In the genomic region with DNA sequence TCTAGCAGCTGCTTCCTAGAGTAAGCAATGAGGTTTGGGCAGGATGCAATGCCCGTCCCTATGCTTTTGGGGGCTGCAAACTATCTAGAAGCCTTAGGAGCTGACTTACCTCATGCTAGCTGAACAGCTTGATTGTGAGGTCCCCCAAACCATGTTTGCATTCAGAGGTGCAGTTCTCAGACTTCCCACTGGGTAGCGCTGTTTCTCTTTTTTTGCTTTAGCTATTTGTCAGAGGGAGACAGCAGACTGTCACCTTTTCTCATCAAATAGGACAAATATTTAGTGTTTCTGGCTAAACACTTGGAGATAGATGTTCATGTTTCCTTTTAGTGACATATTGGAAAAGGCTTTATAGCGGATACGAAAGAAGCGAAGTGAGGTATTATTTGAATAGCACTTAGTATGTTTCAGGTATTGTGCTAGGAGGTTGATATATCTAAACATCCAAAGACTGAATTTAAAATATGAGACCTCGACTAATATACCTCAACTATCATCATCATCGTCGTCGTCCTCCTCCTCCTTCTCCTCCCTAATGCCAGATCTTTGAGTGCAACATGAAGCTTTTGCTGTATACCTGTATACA, we compare ENCODE assay signal across 8 cellular contexts. TPM values are rescaled to one million over a fixed set of nuclear protein-coding genes. Genes with fewer than 3 reads are reported as not detected.
DNase-seq lines count a peak whose midpoint lies in the region; ATAC-seq and TF ChIP-seq lines count a peak whose summit lies in the region.

No MANE protein-coding gene starts in this region.

- DNase-seq in DND-41 (peak; percentile 73), RKO (ENCODE audit: low spot score) (peak; percentile 65), foreskin keratinocyte (peak in 1 of 2 donors; percentile 42), osteocyte (ENCODE audit: extremely low spot score, unreplicated experiment) (peak; percentile 89), type B pancreatic cell (ENCODE audit: extremely low spot score, unreplicated experiment) (peak; percentile 76)
- peak; percentile 59 for DNase-seq in Jurkat, Clone E6-1 (ENCODE audit: low read depth, low spot score)
- peak; percentile 65 for DNase-seq in activated T-helper 1 cell treated with anti-CD3 and anti-CD28 coated beads, Interleukin-12 subunit alpha, Interleukin-12 subunit beta, Interleukin-2, Interleukin-4 antibody, amounts not matched to agents 30 ng/mL and 10 ng/mL and 1 ng/mL, durations not matched to agents 14 hours and 24 hours and 36 hours (ENCODE audit: low spot score)

- intact Hi-C loops in activated T-helper 1 cell treated with anti-CD3 and anti-CD28 coated beads, Interleukin-12 subunit alpha, Interleukin-12 subunit beta, Interleukin-2, Interleukin-4 antibody, amounts not matched to agents 30 ng/mL and 10 ng/mL and 1 ng/mL, durations not matched to agents 14 hours and 24 hours and 36 hours (cut with micrococcal nuclease): loop anchor here (1.0 to 5.0 kb wide), 7 partner anchors 19 to 333 kb away; partner anchors contain the start of genes MSMO1 and TMEM192

- no peaks in the 10 kb centered on the region for H3K9me3 Mint-ChIP-seq in activated T-helper 1 cell treated with anti-CD3 and anti-CD28 coated beads, Interleukin-12 subunit alpha, Interleukin-12 subunit beta, Interleukin-2, Interleukin-4 antibody, amounts not matched to agents 30 ng/mL and 10 ng/mL and 1 ng/mL, durations not matched to agents 14 hours and 24 hours and 36 hours
- H3K9me3 Mint-ChIP-seq in osteocyte (ENCODE audit: unreplicated experiment) (no peaks in the 10 kb centered on the region), type B pancreatic cell (no peaks in the 10 kb centered on the region)

- H3K27me3 Mint-ChIP-seq in activated T-helper 1 cell treated with anti-CD3 and anti-CD28 coated beads, Interleukin-12 subunit alpha, Interleukin-12 subunit beta, Interleukin-2, Interleukin-4 antibody, amounts not matched to agents 30 ng/mL and 10 ng/mL and 1 ng/mL, durations not matched to agents 14 hours and 24 hours and 36 hours (ENCODE audit: insufficient read depth): peaks cover 5% of the 10 kb centered on the region
- H3K27me3 Mint-ChIP-seq in osteocyte (ENCODE audit: unreplicated experiment): peaks cover 13% of the 10 kb centered on the region
- H3K27me3 Mint-ChIP-seq in type B pancreatic cell: peaks cover 11% of the 10 kb centered on the region

- no peak overlapping the region for H3K4me2 ChIP-seq in DND-41 (ENCODE audit: insufficient read depth, low read length)

- H3K4me1 Mint-ChIP-seq in activated T-helper 1 cell treated with anti-CD3 and anti-CD28 coated beads, Interleukin-12 subunit alpha, Interleukin-12 subunit beta, Interleukin-2, Interleukin-4 antibody, amounts not matched to agents 30 ng/mL and 10 ng/mL and 1 ng/mL, durations not matched to agents 14 hours and 24 hours and 36 hours (ENCODE audit: low read depth): peaks cover 18% of the 10 kb centered on the region
- no peaks in the 10 kb centered on the region for H3K4me1 Mint-ChIP-seq in osteocyte (ENCODE audit: unreplicated experiment)
- H3K4me1 Mint-ChIP-seq in type B pancreatic cell (ENCODE audit: unreplicated experiment): no peaks in the 10 kb centered on the region

- no peaks in the 10 kb centered on the region for H3K79me2 ChIP-seq in DND-41 (ENCODE audit: insufficient read depth, low read length)

- H3K27me3 ChIP-seq in DND-41 (ENCODE audit: insufficient read depth, low read length, poor library complexity) (peaks cover 4% of the 10 kb centered on the region), foreskin keratinocyte (peaks cover 5% of the 10 kb centered on the region)

- no peaks in the 10 kb centered on the region for H3K36me3 ChIP-seq in DND-41 (ENCODE audit: insufficient read depth, low read length)

- H3K4me3 Mint-ChIP-seq in activated T-helper 1 cell treated with anti-CD3 and anti-CD28 coated beads, Interleukin-12 subunit alpha, Interleukin-12 subunit beta, Interleukin-2, Interleukin-4 antibody, amounts not matched to agents 30 ng/mL and 10 ng/mL and 1 ng/mL, durations not matched to agents 14 hours and 24 hours and 36 hours: no peak overlapping the region
- no peak overlapping the region for H3K4me3 Mint-ChIP-seq in osteocyte (ENCODE audit: unreplicated experiment)
- H3K4me3 Mint-ChIP-seq in type B pancreatic cell: no peak overlapping the region

- ATAC-seq in DND-41 (ENCODE audit: insufficient read depth, low read depth): peak; percentile 86
- peak; percentile 77 for ATAC-seq in GM21529 (IDR thresholded peaks at IDR 0.05; ENCODE audit: unreplicated experiment)
- ATAC-seq in foreskin keratinocyte: peak; percentile 78

- TF ChIP-seq CTCF in DND-41 (IDR thresholded peaks at IDR 0.05; ENCODE audit: borderline replicate concordance, extremely low read depth, low read length, poor library complexity, severe bottlenecking): peak; percentile 98
- TF ChIP-seq CTCF in foreskin keratinocyte (conservative IDR thresholded peaks at IDR 0.05): peak; percentile 83
- peak; percentile 87 for TF ChIP-seq CTCF in osteocyte (IDR thresholded peaks at IDR 0.05)
- peak; percentile 89 for TF ChIP-seq CTCF in type B pancreatic cell (conservative IDR thresholded peaks at IDR 0.05)

- no peaks in the 10 kb centered on the region for H4K20me1 ChIP-seq in DND-41 (ENCODE audit: insufficient read depth, low read length)

- no peak overlapping the region for H3K27ac Mint-ChIP-seq in activated T-helper 1 cell treated with anti-CD3 and anti-CD28 coated beads, Interleukin-12 subunit alpha, Interleukin-12 subunit beta, Interleukin-2, Interleukin-4 antibody, amounts not matched to agents 30 ng/mL and 10 ng/mL and 1 ng/mL, durations not matched to agents 14 hours and 24 hours and 36 hours
- H3K27ac Mint-ChIP-seq in osteocyte (ENCODE audit: unreplicated experiment) (no peak overlapping the region), type B pancreatic cell (no peak overlapping the region)

- H2AFZ ChIP-seq in DND-41 (ENCODE audit: low read depth, low read length): no peak overlapping the region

- H3K9me3 ChIP-seq in DND-41 (ENCODE audit: insufficient read depth, low read length, severe bottlenecking): no peaks in the 10 kb centered on the region

- no peak overlapping the region for H3K9ac ChIP-seq in DND-41 (ENCODE audit: low read depth, low read length)

- peaks cover 5% of the 10 kb centered on the region for H3K36me3 Mint-ChIP-seq in activated T-helper 1 cell treated with anti-CD3 and anti-CD28 coated beads, Interleukin-12 subunit alpha, Interleukin-12 subunit beta, Interleukin-2, Interleukin-4 antibody, amounts not matched to agents 30 ng/mL and 10 ng/mL and 1 ng/mL, durations not matched to agents 14 hours and 24 hours and 36 hours (ENCODE audit: low read depth)
- H3K36me3 Mint-ChIP-seq in osteocyte (ENCODE audit: unreplicated experiment) (no peaks in the 10 kb centered on the region), type B pancreatic cell (no peaks in the 10 kb centered on the region)

- no peak overlapping the region for H3K27ac ChIP-seq in DND-41 (ENCODE audit: low read length)
- H3K27ac ChIP-seq in foreskin keratinocyte: no peak overlapping the region

- no peaks in the 10 kb centered on the region for H3K4me1 ChIP-seq in DND-41 (ENCODE audit: insufficient read depth, low read length)
- no peaks in the 10 kb centered on the region for H3K4me1 ChIP-seq in foreskin keratinocyte

- no peak overlapping the region for H3K4me3 ChIP-seq in DND-41 (ENCODE audit: low read depth in 1 of 2, low read length in 2 of 2)
- no peak overlapping the region for H3K4me3 ChIP-seq in Jurkat, Clone E6-1 (ENCODE audit: low read length)

RNA-seq across cellular contexts. Expression of gene TMEM192, which starts 18.7 kb away (rescaled TPM):
- 15.7 TPM for polyA plus RNA-seq in Jurkat, Clone E6-1 (2012; ENCODE audit: insufficient read depth, insufficient read length)
- total RNA-seq in activated T-helper 1 cell treated with anti-CD3 and anti-CD28 coated beads, Interleukin-12 subunit alpha, Interleukin-12 subunit beta, Interleukin-2, Interleukin-4 antibody, amounts not matched to agents 30 ng/mL and 10 ng/mL and 1 ng/mL, durations not matched to agents 14 hours and 24 hours and 36 hours: 8.1 and 10.5 TPM in 2 replicates
- total RNA-seq in foreskin keratinocyte (13.9 and 16.5 TPM in 2 replicates), osteocyte (17.6 and 23.3 TPM in 2 replicates), type B pancreatic cell (ENCODE audit: low replicate concordance) (12.0 and 12.1 TPM in 2 replicates)
- polyA plus RNA-seq in foreskin keratinocyte: 4.7 and 6.0 TPM in 2 replicates
